In genomic region chr2:111201214-111201613, GRCh38 we compare ENCODE assay signal across 14 cellular contexts.
A peak's percentile ranks its signal among the peaks of the same experiment; 100 is the strongest.
DNase-seq lines count a peak whose midpoint lies in the region; ATAC-seq, FAIRE-seq and TF ChIP-seq lines count a peak whose summit lies in the region.
"Had no signal": no experiment of that assay in that cellular context is flagged by ENCODE, and none has a peak within 500 bp of the region (broad histone marks: within the 10 kb centered on the region; RNA-seq: fewer than 3 reads in every experiment).

No MANE protein-coding gene starts in this region.

- no peak overlapping the region for H3K27ac ChIP-seq in pancreas
- H3K27ac ChIP-seq: brain microvascular endothelial cell had no signal

- H3K36me3 Mint-ChIP-seq in natural killer cell treated with Interleukin-12 subunit alpha and Interleukin-12 subunit beta and Interleukin-15 and Interleukin-18, amount 100 ng/mL, for 72 hours, result no peaks in the 10 kb centered on the region
- no peaks in the 10 kb centered on the region for H3K36me3 Mint-ChIP-seq in activated T-helper 17 cell treated with anti-CD3 and anti-CD28 coated beads, Interleukin-2, amount 50 U/mL, for 72 hours (ENCODE audit: low read depth)
- peaks cover 18% of the 10 kb centered on the region for H3K36me3 Mint-ChIP-seq in activated CD4-positive, alpha-beta memory T cell treated with anti-CD3 and anti-CD28 coated beads, Interleukin-2, amount 10 ng/mL, durations not matched to agents 7 days and 5 days (ENCODE audit: low read depth)
- H3K36me3 Mint-ChIP-seq: naive thymus-derived CD8-positive, alpha-beta T cell had no signal

- CTCF ChIA-PET in activated CD4-positive, alpha-beta memory T cell treated with anti-CD3 and anti-CD28 coated beads, Interleukin-2, amount 10 ng/mL, durations not matched to agents 7 days and 5 days (lab: Charles Lee), result no interaction called here

- ATAC-seq in GM19043 (IDR thresholded peaks at IDR 0.05; ENCODE audit: low read depth, unreplicated experiment) (peak; percentile 87), GM21737 (IDR thresholded peaks at IDR 0.05; ENCODE audit: unreplicated experiment) (peak; percentile 87), HG03354 (IDR thresholded peaks at IDR 0.05; ENCODE audit: poor library complexity, severe bottlenecking, unreplicated experiment) (peak; percentile 76), pancreas (no peak)
- ATAC-seq in natural killer cell treated with Interleukin-12 subunit alpha and Interleukin-12 subunit beta and Interleukin-15 and Interleukin-18, amount 100 ng/mL, for 72 hours, result peak; percentile 88 to 89
- no peak for ATAC-seq in activated T-helper 17 cell treated with anti-CD3 and anti-CD28 coated beads, Interleukin-2, amount 50 U/mL, for 72 hours (replicated peaks)
- ATAC-seq: esophagus mucosa; naive thymus-derived CD8-positive, alpha-beta T cell had no signal

- no peaks in the 10 kb centered on the region for H3K9me3 Mint-ChIP-seq in natural killer cell treated with Interleukin-12 subunit alpha and Interleukin-12 subunit beta and Interleukin-15 and Interleukin-18, amount 100 ng/mL, for 72 hours
- no peaks in the 10 kb centered on the region for H3K9me3 Mint-ChIP-seq in activated T-helper 17 cell treated with anti-CD3 and anti-CD28 coated beads, Interleukin-2, amount 50 U/mL, for 72 hours
- H3K9me3 Mint-ChIP-seq in activated CD4-positive, alpha-beta memory T cell treated with anti-CD3 and anti-CD28 coated beads, Interleukin-2, amount 10 ng/mL, durations not matched to agents 7 days and 5 days, result no peaks in the 10 kb centered on the region
- H3K9me3 Mint-ChIP-seq: naive thymus-derived CD8-positive, alpha-beta T cell had no signal

- peak overlapping the region; percentile 19 to 76 for H3K27ac Mint-ChIP-seq in natural killer cell treated with Interleukin-12 subunit alpha and Interleukin-12 subunit beta and Interleukin-15 and Interleukin-18, amount 100 ng/mL, for 72 hours
- no peak overlapping the region for H3K27ac Mint-ChIP-seq in activated T-helper 17 cell treated with anti-CD3 and anti-CD28 coated beads, Interleukin-2, amount 50 U/mL, for 72 hours
- H3K27ac Mint-ChIP-seq in activated CD4-positive, alpha-beta memory T cell treated with anti-CD3 and anti-CD28 coated beads, Interleukin-2, amount 10 ng/mL, durations not matched to agents 7 days and 5 days, result no peak overlapping the region

- H3K9me3 ChIP-seq in pancreas, result no peaks in the 10 kb centered on the region

- H3K27me3 Mint-ChIP-seq in natural killer cell treated with Interleukin-12 subunit alpha and Interleukin-12 subunit beta and Interleukin-15 and Interleukin-18, amount 100 ng/mL, for 72 hours, result peaks cover 7 to 12% of the 10 kb centered on the region in 2 donors
- H3K27me3 Mint-ChIP-seq in activated T-helper 17 cell treated with anti-CD3 and anti-CD28 coated beads, Interleukin-2, amount 50 U/mL, for 72 hours, result peaks cover 6% of the 10 kb centered on the region
- peaks cover 8% of the 10 kb centered on the region for H3K27me3 Mint-ChIP-seq in activated CD4-positive, alpha-beta memory T cell treated with anti-CD3 and anti-CD28 coated beads, Interleukin-2, amount 10 ng/mL, durations not matched to agents 7 days and 5 days
- H3K27me3 Mint-ChIP-seq: naive thymus-derived CD8-positive, alpha-beta T cell had no signal

- no peak overlapping the region for H3K4me3 ChIP-seq in pancreas

- POLR2A ChIA-PET in activated CD4-positive, alpha-beta memory T cell treated with anti-CD3 and anti-CD28 coated beads, Interleukin-2, amount 10 ng/mL, durations not matched to agents 7 days and 5 days (lab: Charles Lee), result no interaction called here

- peaks cover 17 to 18% of the 10 kb centered on the region in 2 donors for H3K4me1 Mint-ChIP-seq in natural killer cell treated with Interleukin-12 subunit alpha and Interleukin-12 subunit beta and Interleukin-15 and Interleukin-18, amount 100 ng/mL, for 72 hours (ENCODE audit: low read depth in 2 of 2)
- no peaks in the 10 kb centered on the region for H3K4me1 Mint-ChIP-seq in activated T-helper 17 cell treated with anti-CD3 and anti-CD28 coated beads, Interleukin-2, amount 50 U/mL, for 72 hours
- peaks cover 3% of the 10 kb centered on the region for H3K4me1 Mint-ChIP-seq in activated CD4-positive, alpha-beta memory T cell treated with anti-CD3 and anti-CD28 coated beads, Interleukin-2, amount 10 ng/mL, durations not matched to agents 7 days and 5 days

- H3K27me3 ChIP-seq in pancreas, result no peaks in the 10 kb centered on the region
- H3K27me3 ChIP-seq: brain microvascular endothelial cell had no signal

- intact Hi-C loops in pancreas (cut with DNase I), result no loop called here

- H3K36me3 ChIP-seq in pancreas, result no peaks in the 10 kb centered on the region
- H3K36me3 ChIP-seq: brain microvascular endothelial cell had no signal

- DNase-seq in natural killer cell treated with Interleukin-12 subunit alpha and Interleukin-12 subunit beta and Interleukin-15 and Interleukin-18, amount 100 ng/mL, for 72 hours (ENCODE audit: low spot score), result no peak
- DNase-seq in GM10266 (ENCODE audit: extremely low spot score), result no peak
- no peak for DNase-seq in pancreas
- DNase-seq in activated CD4-positive, alpha-beta memory T cell treated with anti-CD3 and anti-CD28 coated beads, Interleukin-2, amount 10 ng/mL, durations not matched to agents 7 days and 5 days, result no peak
- DNase-seq: brain microvascular endothelial cell; DMS 273 treated with DMSO at 0.1 percent for 48 hours; naive thymus-derived CD8-positive, alpha-beta T cell; NCI-H1105; small intestine had no signal

- H3K4me1 ChIP-seq in pancreas, result no peaks in the 10 kb centered on the region

- 84% methylated on average over 4 of the region's 4 CpGs for WGBS in pancreas, 2 donors

- TF ChIP-seq CTCF in GM10266 (IDR thresholded peaks at IDR 0.05; ENCODE audit: control insufficient read depth, insufficient read depth, low read depth, missing control alignments) (no peak), pancreas (IDR thresholded peaks at IDR 0.05) (no peak)

- no peak overlapping the region for H3K4me3 Mint-ChIP-seq in natural killer cell treated with Interleukin-12 subunit alpha and Interleukin-12 subunit beta and Interleukin-15 and Interleukin-18, amount 100 ng/mL, for 72 hours
- H3K4me3 Mint-ChIP-seq in activated T-helper 17 cell treated with anti-CD3 and anti-CD28 coated beads, Interleukin-2, amount 50 U/mL, for 72 hours, result no peak overlapping the region
- H3K4me3 Mint-ChIP-seq in activated CD4-positive, alpha-beta memory T cell treated with anti-CD3 and anti-CD28 coated beads, Interleukin-2, amount 10 ng/mL, durations not matched to agents 7 days and 5 days, result no peak overlapping the region
- H3K4me3 Mint-ChIP-seq: naive thymus-derived CD8-positive, alpha-beta T cell had no signal

- no peak for FAIRE-seq in pancreas (lab: Jason Lieb, UNC)
- FAIRE-seq: small intestine had no signal

Comparison
In these comparisons a context has a peak if more than half of its experiments do, and no peak if none do; other contexts are left out.
1. ATAC-seq: peak in GM19043 (single experiment), GM21737 (single experiment), HG03354 (single experiment) and natural killer cell treated with Interleukin-12 subunit alpha and Interleukin-12 subunit beta and Interleukin-15 and Interleukin-18, amount 100 ng/mL, for 72 hours (2 of 2); none in activated T-helper 17 cell treated with anti-CD3 and anti-CD28 coated beads, Interleukin-2, amount 50 U/mL, for 72 hours (single experiment) and pancreas (0 of 4).
2. H3K27ac Mint-ChIP-seq: peak in natural killer cell treated with Interleukin-12 subunit alpha and Interleukin-12 subunit beta and Interleukin-15 and Interleukin-18, amount 100 ng/mL, for 72 hours (2 of 2); none in activated T-helper 17 cell treated with anti-CD3 and anti-CD28 coated beads, Interleukin-2, amount 50 U/mL, for 72 hours (single experiment) and activated CD4-positive, alpha-beta memory T cell treated with anti-CD3 and anti-CD28 coated beads, Interleukin-2, amount 10 ng/mL, durations not matched to agents 7 days and 5 days (single experiment).